ENCODE assay signal across 17 cellular contexts in the genomic region with DNA sequence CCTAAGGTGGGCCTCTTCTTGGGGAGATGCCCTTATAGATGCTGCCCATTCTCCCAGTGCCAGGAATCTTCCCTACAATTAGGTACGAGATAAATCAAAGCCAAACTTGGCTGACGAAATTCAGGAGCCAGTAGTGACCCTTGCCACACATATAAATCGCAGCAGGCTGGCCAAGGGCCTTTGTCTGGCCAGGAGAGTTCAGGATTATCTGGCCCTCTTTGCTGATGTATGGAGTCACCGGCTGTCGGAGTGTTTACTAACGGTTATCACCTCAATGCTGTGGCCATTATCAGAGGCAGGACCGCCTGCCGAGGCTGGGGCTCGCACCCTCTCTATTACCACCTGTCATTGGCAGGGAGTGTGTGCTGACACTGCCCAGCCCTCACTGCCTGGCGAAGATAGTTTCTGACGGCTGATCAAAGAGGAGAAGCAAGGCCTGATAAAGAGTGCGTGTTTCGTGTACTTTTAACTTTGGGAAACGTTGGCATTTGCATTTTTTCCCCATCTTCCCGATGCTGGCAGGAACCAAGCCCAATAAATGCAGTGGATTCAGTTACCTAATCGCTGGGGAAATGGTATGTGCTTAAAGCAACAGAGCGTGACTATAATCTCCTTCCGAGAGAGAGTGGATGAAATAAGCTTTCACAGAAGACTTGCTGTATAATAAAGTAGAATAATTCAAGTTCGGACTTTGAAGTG. TPM values are rescaled to one million over a fixed set of nuclear protein-coding genes. Genes with fewer than 3 reads are reported as not detected.
DNase-seq lines count a peak whose midpoint lies in the region; ATAC-seq and TF ChIP-seq lines count a peak whose summit lies in the region.
"Had no signal": no experiment of that assay in that cellular context is flagged by ENCODE, and none has a peak within 500 bp of the region (broad histone marks: within the 10 kb centered on the region; RNA-seq: fewer than 3 reads in every experiment).

No MANE protein-coding gene starts in this region.

- H3K27me3 Mint-ChIP-seq in nephron (ENCODE audit: low read depth) = no peaks in the 10 kb centered on the region
- H3K27me3 Mint-ChIP-seq: activated naive CD4-positive, alpha-beta T cell treated with anti-CD3 and anti-CD28 coated beads, Interleukin-2, amount 50 U/mL, for 24 hours had no signal

- POLR2A ChIA-PET in RWPE1 (lab: Yijun Ruan, JAX; ENCODE audit: low non-redundant PET) = no interaction called here

- peak; percentile 85 for DNase-seq in NCI-H1092 (lab: John Stamatoyannopoulos, UW)
- DNase-seq in NCI-H69 (lab: John Stamatoyannopoulos, UW) = peak; percentile 99
- DNase-seq in Right ventricle myocardium superior = peak; percentile 82
- DNase-seq in putamen (ENCODE audit: low spot score) = no peak
- no peak for DNase-seq in RWPE1 (ENCODE audit: low spot score)
- DNase-seq in foreskin melanocyte = no peak
- DNase-seq: activated CD4-positive, CD25-positive, alpha-beta regulatory T cell treated with anti-CD3 and anti-CD28 coated beads, Interleukin-2, amount 50 U/mL, for 72 hours; activated CD8-positive, alpha-beta memory T cell treated with anti-CD3 and anti-CD28 coated beads, Interleukin-2, amount 50 U/mL, for 48 hours; COR-L47; effector CD8-positive, alpha-beta T cell; upper lobe of right lung had no signal

- H3K27ac Mint-ChIP-seq in nephron = peak overlapping the region; percentile 6 to 54 (median 32)
- H3K27ac Mint-ChIP-seq: activated naive CD4-positive, alpha-beta T cell treated with anti-CD3 and anti-CD28 coated beads, Interleukin-2, amount 50 U/mL, for 24 hours; stimulated activated effector memory CD8-positive, alpha-beta T cell treated with anti-CD3 and anti-CD28 coated beads, Interleukin-12 subunit alpha, Interleukin-12 subunit beta, amount 100 ng/mL, for 72 hours had no signal

- CTCF ChIA-PET in RWPE1 (lab: Yijun Ruan, JAX) = interaction anchor here (0.5 kb wide), 1 partner anchor 107 kb away, joined by 3 read pairs; no protein-coding TSS in a partner anchor

- ATAC-seq in Right ventricle myocardium superior (ENCODE audit: poor library complexity) (peak; percentile 96), HG02763 (IDR thresholded peaks at IDR 0.05; ENCODE audit: unreplicated experiment) (no peak)
- ATAC-seq: stimulated activated effector memory CD8-positive, alpha-beta T cell treated with anti-CD3 and anti-CD28 coated beads, Interleukin-12 subunit alpha, Interleukin-12 subunit beta, amount 100 ng/mL, for 72 hours; upper lobe of right lung had no signal

- H3K9me3 Mint-ChIP-seq in nephron = no peaks in the 10 kb centered on the region
- H3K9me3 Mint-ChIP-seq: activated naive CD4-positive, alpha-beta T cell treated with anti-CD3 and anti-CD28 coated beads, Interleukin-2, amount 50 U/mL, for 24 hours; stimulated activated effector memory CD8-positive, alpha-beta T cell treated with anti-CD3 and anti-CD28 coated beads, Interleukin-12 subunit alpha, Interleukin-12 subunit beta, amount 100 ng/mL, for 72 hours had no signal

- no peak for TF ChIP-seq CTCF in nephron (IDR thresholded peaks at IDR 0.05; ENCODE audit: unreplicated experiment in 3 of 3)
- TF ChIP-seq CTCF in RWPE1 (conservative IDR thresholded peaks at IDR 0.05; ENCODE audit: low read depth) = no peak

- intact Hi-C loops in Right ventricle myocardium superior (cut with DNase I) = no loop called here

- H3K36me3 Mint-ChIP-seq in nephron (ENCODE audit: low read depth) = peaks cover 2% of the 10 kb centered on the region
- H3K36me3 Mint-ChIP-seq: activated naive CD4-positive, alpha-beta T cell treated with anti-CD3 and anti-CD28 coated beads, Interleukin-2, amount 50 U/mL, for 24 hours; stimulated activated effector memory CD8-positive, alpha-beta T cell treated with anti-CD3 and anti-CD28 coated beads, Interleukin-12 subunit alpha, Interleukin-12 subunit beta, amount 100 ng/mL, for 72 hours had no signal

- H3K4me3 Mint-ChIP-seq in nephron = no peak overlapping the region
- H3K4me3 Mint-ChIP-seq: activated naive CD4-positive, alpha-beta T cell treated with anti-CD3 and anti-CD28 coated beads, Interleukin-2, amount 50 U/mL, for 24 hours; stimulated activated effector memory CD8-positive, alpha-beta T cell treated with anti-CD3 and anti-CD28 coated beads, Interleukin-12 subunit alpha, Interleukin-12 subunit beta, amount 100 ng/mL, for 72 hours had no signal

- H3K27ac ChIP-seq in RWPE1 = no peak overlapping the region
- H3K27ac ChIP-seq: breast epithelium, upper lobe of right lung had no signal

- H3K4me1 Mint-ChIP-seq in nephron = peaks cover 13% of the 10 kb centered on the region
- H3K4me1 Mint-ChIP-seq: activated naive CD4-positive, alpha-beta T cell treated with anti-CD3 and anti-CD28 coated beads, Interleukin-2, amount 50 U/mL, for 24 hours; stimulated activated effector memory CD8-positive, alpha-beta T cell treated with anti-CD3 and anti-CD28 coated beads, Interleukin-12 subunit alpha, Interleukin-12 subunit beta, amount 100 ng/mL, for 72 hours had no signal

RNA-seq across cellular contexts. Expression of gene TBX2, which starts 32.8 kb away (rescaled TPM):
- total RNA-seq in Right ventricle myocardium superior = 13.1 TPM
- total RNA-seq: T-helper 1 cell treated with Interleukin-12 subunit alpha and Interleukin-12 subunit beta and Interleukin-4 antibody, amounts not matched to agents 30 ng/mL and 1 ng/mL, for 36 hours had no signal

Comparison
In these comparisons a context has a peak if more than half of its experiments do, and no peak if none do; other contexts are left out.
1. DNase-seq: peak in NCI-H1092 (single experiment), NCI-H69 (single experiment) and Right ventricle myocardium superior (single experiment); none in putamen (single experiment), RWPE1 (single experiment) and foreskin melanocyte (single experiment).